ENCODE assay signal across 12 cellular contexts in the genomic region with DNA sequence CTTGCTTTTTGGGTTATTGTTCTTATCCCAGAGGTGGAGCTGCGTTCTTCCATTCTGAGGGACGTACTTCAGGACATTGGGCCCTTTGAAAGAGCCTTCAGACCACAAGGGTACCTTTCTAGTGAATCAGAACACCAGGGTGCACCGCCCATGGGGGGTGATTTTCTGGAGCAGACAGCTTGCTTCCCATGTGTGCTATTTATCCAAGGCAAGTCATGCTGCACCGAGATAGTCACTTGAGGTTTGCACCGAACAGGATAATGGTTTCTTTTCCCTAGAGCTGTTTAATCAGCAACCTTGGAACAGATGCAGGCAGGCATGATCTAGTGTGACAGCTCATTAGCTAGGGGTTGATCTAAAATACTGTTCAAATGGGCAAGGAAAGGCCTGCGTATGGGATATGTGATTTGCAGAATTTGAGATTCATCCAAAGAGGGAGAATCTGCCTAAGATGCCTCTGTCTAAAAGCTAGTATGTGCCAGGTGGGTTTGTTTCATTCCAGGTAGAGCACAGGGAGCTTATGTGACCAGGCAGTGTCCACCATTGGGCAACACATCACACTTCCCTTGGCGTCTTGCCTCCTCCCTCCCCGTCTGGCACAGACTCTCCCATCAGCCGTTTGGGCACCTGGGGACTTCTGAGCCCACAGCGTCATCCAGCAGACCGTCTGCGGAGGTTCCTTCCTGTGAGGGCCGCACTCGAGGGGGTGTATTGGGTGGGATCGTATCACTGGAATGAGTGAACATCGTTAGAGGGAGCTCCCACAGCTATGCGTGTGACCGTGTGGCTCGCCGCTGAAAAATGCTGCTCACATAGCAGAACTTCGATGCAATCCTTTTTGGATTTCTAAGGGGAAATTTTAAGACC. TPM values are rescaled to one million over a fixed set of nuclear protein-coding genes. Genes with fewer than 3 reads are reported as not detected.
DNase-seq lines count a peak whose midpoint lies in the region; ATAC-seq, FAIRE-seq and TF ChIP-seq lines count a peak whose summit lies in the region.
"Had no signal": no experiment of that assay in that cellular context is flagged by ENCODE, and none has a peak within 500 bp of the region (broad histone marks: within the 10 kb centered on the region; RNA-seq: fewer than 3 reads in every experiment).

No MANE protein-coding gene starts in this region.

- H3K9me3 ChIP-seq in right lobe of liver (no peaks in the 10 kb centered on the region), HepG2 (ENCODE audit: low read length) (no peaks in the 10 kb centered on the region), muscle layer of colon (ENCODE audit: low read length) (no peaks in the 10 kb centered on the region)

- TF ChIP-seq RAD21 in HepG2 (CRISPR knock-in tag; IDR thresholded peaks at IDR 0.05), result no peak

- peaks cover 4% of the 10 kb centered on the region; the same call in 1 of the 2 replicates for H4K20me1 ChIP-seq in HepG2 (ENCODE audit: insufficient read depth, low read length)

- TF ChIP-seq POLR2A in right lobe of liver (IDR thresholded peaks at IDR 0.05), result no peak
- TF ChIP-seq POLR2A in HepG2 (IDR thresholded peaks at IDR 0.05; ENCODE audit: insufficient read depth in 1 of 2, low read depth in 2 of 2, low read length in 2 of 2), result no peak

- ATAC-seq in right lobe of liver, result peak; percentile 40 to 61 (median 42)
- no peak for ATAC-seq in HepG2
- no peak for ATAC-seq in HG03097 (IDR thresholded peaks at IDR 0.05; ENCODE audit: low FRiP score, unreplicated experiment)
- ATAC-seq in HG03460 (IDR thresholded peaks at IDR 0.05; ENCODE audit: unreplicated experiment), result no peak

- BruUV-seq in HepG2 (replicated peaks; lab: Mats Ljungman, UMichigan), result no TSS peak

- peaks cover 4% of the 10 kb centered on the region for H3K27me3 Mint-ChIP-seq in endothelial cell (ENCODE audit: unreplicated experiment)

- H3K4me1 ChIP-seq in right lobe of liver, result peaks cover 0 to 3% (median 0%) of the 10 kb centered on the region in 4 donors
- no peaks in the 10 kb centered on the region for H3K4me1 ChIP-seq in HepG2 (ENCODE audit: insufficient read depth, low read length)
- peaks cover 78% of the 10 kb centered on the region for H3K4me1 ChIP-seq in muscle layer of colon (ENCODE audit: insufficient read depth, low read length)

- no peaks in the 10 kb centered on the region for H3K9me3 Mint-ChIP-seq in endothelial cell (ENCODE audit: unreplicated experiment)

- peaks cover 21% of the 10 kb centered on the region for H3K36me3 Mint-ChIP-seq in endothelial cell (ENCODE audit: low read depth, unreplicated experiment)

- H3K4me3 Mint-ChIP-seq in endothelial cell (ENCODE audit: unreplicated experiment), result no peak overlapping the region

- H3K79me2 ChIP-seq in HepG2 (ENCODE audit: insufficient read depth, low read length), result no peaks in the 10 kb centered on the region

- CTCF ChIA-PET in HepG2 (lab: Yijun Ruan, JAX; ENCODE audit: low intra/inter-chr PET ratio, low total read pairs), result no interaction called here

- H3K4me1 Mint-ChIP-seq in endothelial cell (ENCODE audit: unreplicated experiment), result peaks cover 25% of the 10 kb centered on the region

- H3K27me3 ChIP-seq in right lobe of liver, result no peaks in the 10 kb centered on the region
- no peaks in the 10 kb centered on the region for H3K27me3 ChIP-seq in HepG2 (ENCODE audit: control insufficient read depth in 1 of 2, insufficient read depth in 2 of 2, low read length in 2 of 2)
- H3K27me3 ChIP-seq in muscle layer of colon (ENCODE audit: control insufficient read depth in 1 of 2, insufficient read depth in 2 of 2, low read length in 2 of 2), result no peaks in the 10 kb centered on the region

- FAIRE-seq in HepG2 (lab: Jason Lieb, UNC), result no peak

- no peak overlapping the region for H3K4me2 ChIP-seq in HepG2 (ENCODE audit: low read depth, low read length)

- TF ChIP-seq CTCF in right lobe of liver (IDR thresholded peaks at IDR 0.05), result no peak
- TF ChIP-seq CTCF in HepG2 (CRISPR knock-in tag; IDR thresholded peaks at IDR 0.05), result no peak
- no peak for TF ChIP-seq CTCF in endothelial cell (IDR thresholded peaks at IDR 0.05; ENCODE audit: unreplicated experiment)
- no peak for TF ChIP-seq CTCF in GM13976 (IDR thresholded peaks at IDR 0.05; ENCODE audit: borderline replicate concordance, control extremely low read depth, extremely low read depth, insufficient read depth, missing control alignments)

- H3K36me3 ChIP-seq in right lobe of liver, result peaks cover 0 to 24% (median 6%) of the 10 kb centered on the region in 4 donors
- peaks cover 23 to 82% of the 10 kb centered on the region in 2 experiments for H3K36me3 ChIP-seq in HepG2 (replicated peaks in 1 of 2; ENCODE audit: control insufficient read depth in 1 of 2, insufficient read depth in 2 of 2, low read length in 2 of 2)
- H3K36me3 ChIP-seq in muscle layer of colon (ENCODE audit: insufficient read depth, low read length), result peaks cover 58% of the 10 kb centered on the region

- H3K9ac ChIP-seq in HepG2 (ENCODE audit: insufficient read depth, low read depth, low read length) (no peak overlapping the region), muscle layer of colon (ENCODE audit: low read length) (peak overlapping the region; percentile 9)

- H3K27ac ChIP-seq in right lobe of liver, result no peak overlapping the region
- no peak overlapping the region for H3K27ac ChIP-seq in HepG2 (ENCODE audit: extremely low read length, insufficient read depth, low read length)
- H3K27ac ChIP-seq in muscle layer of colon (ENCODE audit: low read depth, low read length), result peak overlapping the region; percentile 75

- TF ChIP-seq EP300 in HepG2 (IDR thresholded peaks at IDR 0.05; ENCODE audit: low read depth in 2 of 2, low read length in 2 of 2), result no peak
- TF ChIP-seq EP300 in HepG2 (CRISPR knock-in tag; IDR thresholded peaks at IDR 0.05; ENCODE audit: borderline replicate concordance), result no peak

- H3K27ac Mint-ChIP-seq in endothelial cell (ENCODE audit: unreplicated experiment), result peak overlapping the region; percentile 5

- intact Hi-C loops in right lobe of liver (cut with DNase I) (no loop called here), HepG2 (cut with micrococcal nuclease; ENCODE audit: unreplicated experiment) (no loop called here)

- peak in 1 of 3 donors; percentile 59 for DNase-seq in right lobe of liver
- no peak for DNase-seq in HepG2 (ENCODE audit: low spot score)
- no peak for DNase-seq in endothelial cell (ENCODE audit: low spot score)
- DNase-seq in GM13976 (ENCODE audit: low spot score), result no peak
- no peak for DNase-seq in activated gamma-delta T cell (lab: John Stamatoyannopoulos, UW)
- DNase-seq: activated CD4-positive, alpha-beta T cell treated with anti-CD3 and anti-CD28 coated beads, Interleukin-2, amount 50 U/mL, for 48 hours; AML-193 had no signal

- in situ Hi-C loops in HepG2 (cut with HindIII; ENCODE audit: extremely low pct_ligation_motif_present, low pct_unique_long_range_greater_than_20kb), result no loop called here
- in situ Hi-C loops in GM13976 (cut with MboI; ENCODE audit: low sequenced_read_pairs, unreplicated experiment), result no loop called here

- WGBS in right lobe of liver (ENCODE audit: insufficient coverage, low coverage, low lambda C conversion rate, missing lambda C conversion rate), result 72% methylated on average over 17 of the region's 21 CpGs
- 95% methylated on average over 17 of the region's 21 CpGs for WGBS in HepG2 (ENCODE audit: low lambda C conversion rate)

- POLR2A ChIA-PET in HepG2 (lab: Yijun Ruan, JAX), result no interaction called here

- H2AFZ ChIP-seq in HepG2 (ENCODE audit: low read length), result no peak overlapping the region

- H3K4me3 ChIP-seq in right lobe of liver (no peak overlapping the region), HepG2 (replicated peaks in 1 of 3; ENCODE audit: insufficient read depth in 1 of 3, low read depth in 2 of 3, low read length in 3 of 3) (no peak overlapping the region), muscle layer of colon (ENCODE audit: low read depth in 1 of 2, low read length in 2 of 2) (peak overlapping the region in 1 of 2 donors; percentile 13)

RNA-seq across cellular contexts. Expression of gene ABL1, which starts 23.0 kb away (rescaled TPM):
- total RNA-seq in right lobe of liver (10 to 100 TPM; 17.0 to 25.8 (median 18.8) TPM), HepG2 (2016; rRNA removed; fragmentation: Illumina TruSeq; extraction: Trizol) (19.3 and 20.4 TPM in 2 replicates), endothelial cell (ENCODE audit: unreplicated experiment) (121 TPM)
- 2.2 and 2.4 TPM in 2 replicates for total RNA-seq in HepG2 (2016; cell fraction: cytosol; rRNA removed; fragmentation: Illumina TruSeq; extraction: Trizol; ENCODE audit: low read depth)
- total RNA-seq in HepG2 (2016; cell fraction: insoluble cytoplasmic fraction; rRNA removed; fragmentation: Illumina TruSeq; extraction: Trizol), result 15.8 and 21.7 TPM in 2 replicates
- 9.2 and 9.8 TPM in 2 replicates for total RNA-seq in HepG2 (2016; cell fraction: membrane; rRNA removed; fragmentation: Illumina TruSeq; extraction: Trizol)
- 21.9 and 22.1 TPM in 2 replicates for total RNA-seq in HepG2 (2016; cell fraction: nucleus; rRNA removed; fragmentation: Illumina TruSeq; extraction: Trizol)
- polyA plus RNA-seq in HepG2 (2011; rRNA removed), result 10.8 and 14.1 TPM in 2 replicates
- polyA plus RNA-seq in HepG2 (2011; cell fraction: cytosol; rRNA removed), result 11.9 and 13.3 TPM in 2 replicates
- 13.6 and 15.9 TPM in 2 replicates for polyA plus RNA-seq in HepG2 (2011; cell fraction: nucleus; rRNA removed)
- 17.7 and 20.4 TPM in 2 replicates for polyA plus RNA-seq in HepG2 (2012)
- 1.8 and 1.9 TPM in 2 replicates for polyA plus RNA-seq in HepG2 (2016; cell fraction: cytosol; fragmentation: Illumina TruSeq; extraction: Trizol; ENCODE audit: low read depth)
- 15.4 and 23.6 TPM in 2 replicates for polyA plus RNA-seq in HepG2 (2016; cell fraction: insoluble cytoplasmic fraction; fragmentation: Illumina TruSeq; extraction: Trizol; ENCODE audit: low read depth)
- polyA plus RNA-seq in HepG2 (2016; cell fraction: membrane; fragmentation: Illumina TruSeq; extraction: Trizol; ENCODE audit: low read depth), result 4.9 and 5.1 TPM in 2 replicates
- 30.9 and 34.3 TPM in 2 replicates for polyA plus RNA-seq in HepG2 (2016; cell fraction: nucleus; fragmentation: Illumina TruSeq; extraction: Trizol; ENCODE audit: insufficient read depth, low read depth)
- 34.8 and 80.5 TPM in 2 replicates for polyA minus RNA-seq in HepG2 (2011; rRNA and poly(A)+ RNA removed; ENCODE audit: low replicate concordance)
- polyA minus RNA-seq in HepG2 (2011; cell fraction: cytosol; rRNA and poly(A)+ RNA removed), result 19.1 and 20.7 TPM in 2 replicates
- 24.1 and 29.0 TPM in 2 replicates for polyA minus RNA-seq in HepG2 (2011; cell fraction: nucleus; rRNA and poly(A)+ RNA removed)

RNA-seq across cellular contexts. Expression of gene QRFP, which starts 38.5 kb away (rescaled TPM):
- total RNA-seq in right lobe of liver (1 to 10 TPM in 1 of 6 experiments, not detected in 5; 3.3 TPM), HepG2 (2016; rRNA removed; fragmentation: Illumina TruSeq; extraction: Trizol) (not detected in 2 replicates), endothelial cell (ENCODE audit: unreplicated experiment) (not detected)
- total RNA-seq in HepG2 (2016; cell fraction: cytosol; rRNA removed; fragmentation: Illumina TruSeq; extraction: Trizol; ENCODE audit: low read depth), result not detected in 2 replicates
- total RNA-seq in HepG2 (2016; cell fraction: insoluble cytoplasmic fraction; rRNA removed; fragmentation: Illumina TruSeq; extraction: Trizol), result not detected in 2 replicates
- not detected in 2 replicates for total RNA-seq in HepG2 (2016; cell fraction: membrane; rRNA removed; fragmentation: Illumina TruSeq; extraction: Trizol)
- not detected in 2 replicates for total RNA-seq in HepG2 (2016; cell fraction: nucleus; rRNA removed; fragmentation: Illumina TruSeq; extraction: Trizol)
- not detected in 2 replicates for polyA plus RNA-seq in HepG2 (2011; rRNA removed)
- not detected in 2 replicates for polyA plus RNA-seq in HepG2 (2011; cell fraction: cytosol; rRNA removed)
- polyA plus RNA-seq in HepG2 (2011; cell fraction: nucleus; rRNA removed), result not detected in 2 replicates
- polyA plus RNA-seq in HepG2 (2012), result 0.15 TPM in 1 of 2 replicates, not detected in the other
- polyA plus RNA-seq in HepG2 (2016; cell fraction: cytosol; fragmentation: Illumina TruSeq; extraction: Trizol; ENCODE audit: low read depth), result not detected in 2 replicates
- not detected in 2 replicates for polyA plus RNA-seq in HepG2 (2016; cell fraction: insoluble cytoplasmic fraction; fragmentation: Illumina TruSeq; extraction: Trizol; ENCODE audit: low read depth)
- polyA plus RNA-seq in HepG2 (2016; cell fraction: membrane; fragmentation: Illumina TruSeq; extraction: Trizol; ENCODE audit: low read depth), result not detected in 2 replicates
- polyA plus RNA-seq in HepG2 (2016; cell fraction: nucleus; fragmentation: Illumina TruSeq; extraction: Trizol; ENCODE audit: insufficient read depth, low read depth), result not detected in 2 replicates
- not detected in 2 replicates for polyA minus RNA-seq in HepG2 (2011; rRNA and poly(A)+ RNA removed; ENCODE audit: low replicate concordance)
- polyA minus RNA-seq in HepG2 (2011; cell fraction: cytosol; rRNA and poly(A)+ RNA removed), result not detected in 2 replicates
- not detected in 2 replicates for polyA minus RNA-seq in HepG2 (2011; cell fraction: nucleus; rRNA and poly(A)+ RNA removed)
- total RNA-seq: NCI-H460, ureter had no signal

Comparison
In these comparisons a context has a peak if more than half of its experiments do, and no peak if none do; other contexts are left out.
1. ATAC-seq: peak in right lobe of liver (4 of 4); none in HepG2 (single experiment), HG03097 (single experiment) and HG03460 (single experiment).